ENCODE assay signal across 19 cellular contexts in genomic region chr1:2303016-2303775, GRCh38.
A peak's percentile ranks its signal among the peaks of the same experiment; 100 is the strongest.
DNase-seq lines count a peak whose midpoint lies in the region; ATAC-seq and TF ChIP-seq lines count a peak whose summit lies in the region.
"Had no signal": no experiment of that assay in that cellular context is flagged by ENCODE, and none has a peak within 500 bp of the region (broad histone marks: within the 10 kb centered on the region; RNA-seq: fewer than 3 reads in every experiment).

No MANE protein-coding gene starts in this region.

- no peaks in the 10 kb centered on the region for H3K27me3 Mint-ChIP-seq in activated naive CD4-positive, alpha-beta T cell treated with anti-CD3 and anti-CD28 coated beads, Interleukin-2, amount 50 U/mL, for 24 hours
- no peaks in the 10 kb centered on the region for H3K27me3 Mint-ChIP-seq in dendritic cell treated with granulocyte-macrophage colony-stimulating factor and Interleukin-4, amounts not matched to agents 40 ng/mL and 50 ng/mL, for 4 days
- H3K27me3 Mint-ChIP-seq in naive thymus-derived CD8-positive, alpha-beta T cell: no peaks in the 10 kb centered on the region

- ATAC-seq in naive thymus-derived CD8-positive, alpha-beta T cell: no peak
- ATAC-seq in HG02973 (IDR thresholded peaks at IDR 0.05; ENCODE audit: unreplicated experiment) (no peak), HG03469 (IDR thresholded peaks at IDR 0.05; ENCODE audit: unreplicated experiment) (no peak)
- ATAC-seq: GM12878; stimulated activated effector memory CD8-positive, alpha-beta T cell treated with anti-CD3 and anti-CD28 coated beads, Interleukin-12 subunit alpha, Interleukin-12 subunit beta, amount 100 ng/mL, for 72 hours had no signal

- intact Hi-C loops in dendritic cell treated with granulocyte-macrophage colony-stimulating factor and Interleukin-4, amounts not matched to agents 40 ng/mL and 50 ng/mL, for 4 days (cut with micrococcal nuclease): loop anchor here (5.0 kb wide), 1 partner anchor 46 kb away; no protein-coding TSS in a partner anchor

- H3K4me3 Mint-ChIP-seq in activated naive CD4-positive, alpha-beta T cell treated with anti-CD3 and anti-CD28 coated beads, Interleukin-2, amount 50 U/mL, for 24 hours: no peak overlapping the region
- H3K4me3 Mint-ChIP-seq in dendritic cell treated with granulocyte-macrophage colony-stimulating factor and Interleukin-4, amounts not matched to agents 40 ng/mL and 50 ng/mL, for 4 days: no peak overlapping the region
- H3K4me3 Mint-ChIP-seq in naive thymus-derived CD8-positive, alpha-beta T cell: peak overlapping the region in 6 of 10 donors; percentile 12 to 88 (median 41)
- H3K4me3 Mint-ChIP-seq: nephron had no signal

- H3K4me1 Mint-ChIP-seq in activated naive CD4-positive, alpha-beta T cell treated with anti-CD3 and anti-CD28 coated beads, Interleukin-2, amount 50 U/mL, for 24 hours: peaks cover 31% of the 10 kb centered on the region
- peaks cover 75% of the 10 kb centered on the region for H3K4me1 Mint-ChIP-seq in dendritic cell treated with granulocyte-macrophage colony-stimulating factor and Interleukin-4, amounts not matched to agents 40 ng/mL and 50 ng/mL, for 4 days (ENCODE audit: low read depth)
- H3K4me1 Mint-ChIP-seq in naive thymus-derived CD8-positive, alpha-beta T cell: peaks cover 15 to 51% (median 47%) of the 10 kb centered on the region in 4 donors

- no peak overlapping the region for H3K4me3 ChIP-seq in LNCaP clone FGC (ENCODE audit: low read depth, low read length)
- H3K4me3 ChIP-seq: GM12878, SJCRH30 had no signal

- no peak for TF ChIP-seq CTCF in LNCaP clone FGC (IDR thresholded peaks at IDR 0.05; ENCODE audit: control insufficient read depth, extremely low read depth, insufficient read depth)

- H3K9me3 Mint-ChIP-seq in activated naive CD4-positive, alpha-beta T cell treated with anti-CD3 and anti-CD28 coated beads, Interleukin-2, amount 50 U/mL, for 24 hours: no peaks in the 10 kb centered on the region
- H3K9me3 Mint-ChIP-seq in dendritic cell treated with granulocyte-macrophage colony-stimulating factor and Interleukin-4, amounts not matched to agents 40 ng/mL and 50 ng/mL, for 4 days: no peaks in the 10 kb centered on the region
- peaks cover 0 to 1% (median 0%) of the 10 kb centered on the region in 9 donors for H3K9me3 Mint-ChIP-seq in naive thymus-derived CD8-positive, alpha-beta T cell
- H3K9me3 Mint-ChIP-seq: nephron; stimulated activated effector memory CD8-positive, alpha-beta T cell treated with anti-CD3 and anti-CD28 coated beads, Interleukin-12 subunit alpha, Interleukin-12 subunit beta, amount 100 ng/mL, for 72 hours had no signal

- H3K36me3 Mint-ChIP-seq in activated naive CD4-positive, alpha-beta T cell treated with anti-CD3 and anti-CD28 coated beads, Interleukin-2, amount 50 U/mL, for 24 hours: peaks cover 8% of the 10 kb centered on the region
- H3K36me3 Mint-ChIP-seq in dendritic cell treated with granulocyte-macrophage colony-stimulating factor and Interleukin-4, amounts not matched to agents 40 ng/mL and 50 ng/mL, for 4 days (ENCODE audit: low read depth): peaks cover 64% of the 10 kb centered on the region
- peaks cover 6 to 35% (median 15%) of the 10 kb centered on the region in 3 donors for H3K36me3 Mint-ChIP-seq in naive thymus-derived CD8-positive, alpha-beta T cell

- H3K27ac Mint-ChIP-seq in activated naive CD4-positive, alpha-beta T cell treated with anti-CD3 and anti-CD28 coated beads, Interleukin-2, amount 50 U/mL, for 24 hours: peak overlapping the region; percentile 46
- H3K27ac Mint-ChIP-seq in dendritic cell treated with granulocyte-macrophage colony-stimulating factor and Interleukin-4, amounts not matched to agents 40 ng/mL and 50 ng/mL, for 4 days: peak overlapping the region; percentile 91
- H3K27ac Mint-ChIP-seq in naive thymus-derived CD8-positive, alpha-beta T cell: peak overlapping the region in 8 of 10 donors; percentile 87 to 100 (median 98)
- H3K27ac Mint-ChIP-seq: nephron; stimulated activated effector memory CD8-positive, alpha-beta T cell treated with anti-CD3 and anti-CD28 coated beads, Interleukin-12 subunit alpha, Interleukin-12 subunit beta, amount 100 ng/mL, for 72 hours had no signal

- no peak for DNase-seq in activated naive CD4-positive, alpha-beta T cell treated with Interleukin-2 at 50 U/mL for 16 hours
- DNase-seq in LNCaP clone FGC (ENCODE audit: low read depth) (peak; percentile 10), AG20443 (ENCODE audit: low spot score) (no peak)
- DNase-seq in naive thymus-derived CD8-positive, alpha-beta T cell: no peak
- DNase-seq: activated CD4-positive, alpha-beta T cell treated with anti-CD3 and anti-CD28 coated beads, Interleukin-2, amount 50 U/mL, for 48 hours; activated T-cell treated with anti-CD3 and anti-CD28 coated beads, Interleukin-2, amount 50 U/mL, for 48 hours; DMS53; foreskin melanocyte; kidney; mesenchymal stem cell; NCI-H1930; SJCRH30 had no signal

- POLR2A ChIA-PET in naive thymus-derived CD8-positive, alpha-beta T cell (lab: Charles Lee): interaction anchor here (1.0 to 12.8 kb wide), 6 partner anchors 10 to 78 kb away, joined by 3 to 115 read pairs (median 28); partner anchors contain the start of gene SKI

Comparison
In these comparisons a context has a peak if more than half of its experiments do, and no peak if none do; other contexts are left out.
1. H3K27ac Mint-ChIP-seq: peak in every context shown above with its lines; median percentile 98 in naive thymus-derived CD8-positive, alpha-beta T cell; 91 in dendritic cell treated with granulocyte-macrophage colony-stimulating factor and Interleukin-4, amounts not matched to agents 40 ng/mL and 50 ng/mL, for 4 days; 46 in activated naive CD4-positive, alpha-beta T cell treated with anti-CD3 and anti-CD28 coated beads, Interleukin-2, amount 50 U/mL, for 24 hours.
2. H3K4me3 Mint-ChIP-seq: peak in naive thymus-derived CD8-positive, alpha-beta T cell (6 of 10); none in activated naive CD4-positive, alpha-beta T cell treated with anti-CD3 and anti-CD28 coated beads, Interleukin-2, amount 50 U/mL, for 24 hours (single experiment) and dendritic cell treated with granulocyte-macrophage colony-stimulating factor and Interleukin-4, amounts not matched to agents 40 ng/mL and 50 ng/mL, for 4 days (single experiment).